15 cellular contexts compared by ENCODE assay signal in the genomic region with DNA sequence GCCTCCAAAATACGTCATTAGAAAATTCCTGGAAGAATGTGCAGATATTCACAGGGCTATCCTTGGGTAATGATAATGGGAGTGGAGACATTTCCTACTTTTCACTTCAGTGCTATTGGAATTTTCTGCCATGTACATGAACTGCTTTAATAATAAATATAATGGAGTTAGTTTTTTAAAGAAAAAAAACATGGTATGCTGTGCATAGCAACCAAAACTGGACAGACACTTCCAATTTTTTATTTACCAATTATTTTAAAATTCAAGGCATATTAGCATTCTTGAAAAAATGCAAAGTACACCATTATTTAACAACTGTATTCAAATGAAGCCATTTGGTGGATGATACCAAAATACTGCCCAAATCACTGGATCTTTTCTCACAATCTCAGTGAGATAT. TPM values are rescaled to one million over a fixed set of nuclear protein-coding genes. Genes with fewer than 3 reads are reported as not detected.
DNase-seq lines count a peak whose midpoint lies in the region; ATAC-seq, FAIRE-seq and TF ChIP-seq lines count a peak whose summit lies in the region.
"Had no signal": no experiment of that assay in that cellular context is flagged by ENCODE, and none has a peak within 500 bp of the region (broad histone marks: within the 10 kb centered on the region; RNA-seq: fewer than 3 reads in every experiment).

No MANE protein-coding gene starts in this region.

- H3K36me3 ChIP-seq in HepG2 (replicated peaks in 1 of 2; ENCODE audit: control insufficient read depth in 1 of 2, insufficient read depth in 2 of 2, low read length in 2 of 2) (peaks cover 0 to 13% of the 10 kb centered on the region in 2 experiments; a peak in 2 of 5 replicates), right lobe of liver (no peaks in the 10 kb centered on the region), Loucy (ENCODE audit: insufficient read depth, low read length) (peaks cover 5% of the 10 kb centered on the region; the same call in 1 of the 2 replicates), SU-DHL-6 (ENCODE audit: low read length) (peaks cover 6% of the 10 kb centered on the region; the same call in 1 of the 2 replicates), osteoblast (ENCODE audit: insufficient read depth, low read length) (no peaks in the 10 kb centered on the region), HAP-1 (replicated peaks) (peaks cover 30% of the 10 kb centered on the region)

- peaks cover 35% of the 10 kb centered on the region for H3K79me2 ChIP-seq in HepG2 (ENCODE audit: insufficient read depth, low read length)
- H3K79me2 ChIP-seq in Loucy (ENCODE audit: insufficient read depth, low read length) = peaks cover 70% of the 10 kb centered on the region
- H3K79me2 ChIP-seq in SU-DHL-6 (ENCODE audit: insufficient read depth, low read length) = peaks cover 79% of the 10 kb centered on the region
- peaks cover 53% of the 10 kb centered on the region for H3K79me2 ChIP-seq in osteoblast (ENCODE audit: insufficient read depth, low read length)

- FAIRE-seq in HepG2 (lab: Jason Lieb, UNC) = no peak
- FAIRE-seq: H54, HTR-8/SVneo had no signal

- H3K4me3 ChIP-seq in HepG2 (replicated peaks in 1 of 3; ENCODE audit: insufficient read depth in 1 of 3, low read depth in 2 of 3, low read length in 3 of 3) (no peak overlapping the region), right lobe of liver (no peak overlapping the region), Loucy (ENCODE audit: low read length, poor library complexity, severe bottlenecking) (peak overlapping the region; percentile 40), SU-DHL-6 (ENCODE audit: insufficient read depth, low read length, poor library complexity, severe bottlenecking) (no peak overlapping the region), osteoblast (ENCODE audit: insufficient read depth, low read length) (no peak overlapping the region), HAP-1 (no peak overlapping the region)

- in situ Hi-C loops in HepG2 (cut with HindIII; ENCODE audit: extremely low pct_ligation_motif_present, low pct_unique_long_range_greater_than_20kb) = no loop called here
- in situ Hi-C loops in G401 (cut with HindIII; ENCODE audit: low sequenced_read_pairs) = no loop called here
- in situ Hi-C loops in HAP-1 (cut with MboI; ENCODE audit: low sequenced_read_pairs) = no loop called here

- H4K20me1 ChIP-seq in HepG2 (ENCODE audit: insufficient read depth, low read length) (no peaks in the 10 kb centered on the region), Loucy (ENCODE audit: insufficient read depth, low read length, poor library complexity, severe bottlenecking) (peaks cover 24% of the 10 kb centered on the region), SU-DHL-6 (ENCODE audit: low read depth, low read length) (no peaks in the 10 kb centered on the region; the same call in 1 of the 2 replicates), osteoblast (ENCODE audit: insufficient read depth, low read length) (no peaks in the 10 kb centered on the region)

- H3K9me2 ChIP-seq in Loucy (replicated peaks; ENCODE audit: low read depth, low read length) = no peaks in the 10 kb centered on the region
- H3K9me2 ChIP-seq in SU-DHL-6 (replicated peaks; ENCODE audit: insufficient read depth, low read length) = no peaks in the 10 kb centered on the region

- TF ChIP-seq EP300 in HepG2 (IDR thresholded peaks at IDR 0.05; ENCODE audit: low read depth in 2 of 2, low read length in 2 of 2) = no peak
- TF ChIP-seq EP300 in HepG2 (CRISPR knock-in tag; IDR thresholded peaks at IDR 0.05; ENCODE audit: borderline replicate concordance) = no peak

- DNase-seq in HepG2 (ENCODE audit: low spot score) = no peak
- no peak for DNase-seq in right lobe of liver
- DNase-seq in osteoblast (ENCODE audit: insufficient read length, low spot score, missing footprints) = no peak
- no peak for DNase-seq in G401 (ENCODE audit: low spot score)
- no peak for DNase-seq in HAP-1 (ENCODE audit: low spot score in 2 of 2)
- DNase-seq: 8988T; C1 segment of cervical spinal cord; CD4-positive, alpha-beta T cell; DMS79; GF-D8 had no signal

- H3K27me3 ChIP-seq in HepG2 (ENCODE audit: control insufficient read depth in 1 of 2, insufficient read depth in 2 of 2, low read length in 2 of 2) (no peaks in the 10 kb centered on the region; a peak in 1 of 5 replicates), right lobe of liver (no peaks in the 10 kb centered on the region), Loucy (ENCODE audit: insufficient read depth, low read length, poor library complexity, severe bottlenecking) (no peaks in the 10 kb centered on the region), SU-DHL-6 (ENCODE audit: low read length) (no peaks in the 10 kb centered on the region), osteoblast (ENCODE audit: insufficient read depth, low read length) (no peaks in the 10 kb centered on the region), HAP-1 (ENCODE audit: low read depth) (no peaks in the 10 kb centered on the region)

- H3K4me1 ChIP-seq in HepG2 (ENCODE audit: insufficient read depth, low read length) (peaks cover 44% of the 10 kb centered on the region), right lobe of liver (peaks cover 0 to 6% (median 0%) of the 10 kb centered on the region in 4 donors), Loucy (ENCODE audit: insufficient read depth, low read length, poor library complexity, severe bottlenecking) (peaks cover 25% of the 10 kb centered on the region), osteoblast (ENCODE audit: insufficient read depth, low read length) (peaks cover 7% of the 10 kb centered on the region), HAP-1 (no peaks in the 10 kb centered on the region)

- H3K9me3 ChIP-seq in HepG2 (ENCODE audit: low read length) = no peaks in the 10 kb centered on the region
- no peaks in the 10 kb centered on the region for H3K9me3 ChIP-seq in right lobe of liver
- no peaks in the 10 kb centered on the region for H3K9me3 ChIP-seq in Loucy (ENCODE audit: insufficient read depth, low read depth, low read length)
- no peaks in the 10 kb centered on the region for H3K9me3 ChIP-seq in SU-DHL-6 (ENCODE audit: insufficient read depth, low read length)
- H3K9me3 ChIP-seq in osteoblast (ENCODE audit: low read depth, low read length) = no peaks in the 10 kb centered on the region
- no peaks in the 10 kb centered on the region for H3K9me3 ChIP-seq in HAP-1

- ATAC-seq in HepG2 (no peak), right lobe of liver (no peak), GM19455 (IDR thresholded peaks at IDR 0.05; ENCODE audit: unreplicated experiment) (no peak)

- WGBS in HepG2 (ENCODE audit: low lambda C conversion rate) = 95% methylated on average over 1 of the region's 1 CpG
- 100% methylated on average over 1 of the region's 1 CpG for WGBS in right lobe of liver (ENCODE audit: insufficient coverage, low coverage, low lambda C conversion rate, missing lambda C conversion rate)

- H3K27ac ChIP-seq in HepG2 (ENCODE audit: extremely low read length, insufficient read depth, low read length) = peak overlapping the region; percentile 11
- H3K27ac ChIP-seq in right lobe of liver = no peak overlapping the region
- H3K27ac ChIP-seq in SU-DHL-6 (ENCODE audit: low read depth, low read length) = no peak overlapping the region
- H3K27ac ChIP-seq in osteoblast (ENCODE audit: low read depth, low read length) = no peak overlapping the region

- no peak for TF ChIP-seq RAD21 in HepG2 (CRISPR knock-in tag; IDR thresholded peaks at IDR 0.05)

- no TSS peak for BruUV-seq in HepG2 (replicated peaks; lab: Mats Ljungman, UMichigan)

- CTCF ChIA-PET in HepG2 (lab: Yijun Ruan, JAX; ENCODE audit: low intra/inter-chr PET ratio, low total read pairs) = no interaction called here

- POLR2A ChIA-PET in HepG2 (lab: Yijun Ruan, JAX) = no interaction called here

- no peak for TF ChIP-seq POLR2A in HepG2 (IDR thresholded peaks at IDR 0.05; ENCODE audit: insufficient read depth in 1 of 2, low read depth in 2 of 2, low read length in 2 of 2)
- TF ChIP-seq POLR2A in right lobe of liver (IDR thresholded peaks at IDR 0.05) = no peak

- H3F3A ChIP-seq in Loucy (ENCODE audit: low read depth) (no peaks in the 10 kb centered on the region), SU-DHL-6 (ENCODE audit: insufficient read depth) (peaks cover 10% of the 10 kb centered on the region)

- TF ChIP-seq CTCF in HepG2 (CRISPR knock-in tag; IDR thresholded peaks at IDR 0.05) (no peak), right lobe of liver (IDR thresholded peaks at IDR 0.05) (no peak), Loucy (conservative IDR thresholded peaks at IDR 0.05; ENCODE audit: low read length) (no peak), SU-DHL-6 (IDR thresholded peaks at IDR 0.05; ENCODE audit: insufficient read depth, low read length, poor library complexity, severe bottlenecking) (no peak), osteoblast (IDR thresholded peaks at IDR 0.05; ENCODE audit: extremely low read depth, low read depth, low read length) (no peak)

- H3K4me2 ChIP-seq in HepG2 (ENCODE audit: low read depth, low read length) (no peak overlapping the region), Loucy (ENCODE audit: low read depth, low read length, poor library complexity, severe bottlenecking) (peak overlapping the region; percentile 44), SU-DHL-6 (ENCODE audit: low read depth, low read length, poor library complexity, severe bottlenecking) (peak overlapping the region; percentile 25), osteoblast (ENCODE audit: insufficient read depth, low read length) (no peak overlapping the region)

- intact Hi-C loops in HepG2 (cut with micrococcal nuclease; ENCODE audit: unreplicated experiment) = no loop called here
- intact Hi-C loops in right lobe of liver (cut with DNase I) = no loop called here

- no peak overlapping the region for H2AFZ ChIP-seq in HepG2 (ENCODE audit: low read length)
- H2AFZ ChIP-seq in Loucy (ENCODE audit: low read length) = no peak overlapping the region
- H2AFZ ChIP-seq in SU-DHL-6 (ENCODE audit: low read depth, low read length, severe bottlenecking) = no peak overlapping the region
- peak overlapping the region; percentile 54 for H2AFZ ChIP-seq in osteoblast (ENCODE audit: low read length)

- H3K9ac ChIP-seq in HepG2 (ENCODE audit: insufficient read depth, low read depth, low read length) (no peak overlapping the region), Loucy (ENCODE audit: low read depth, low read length, poor library complexity, severe bottlenecking) (no peak overlapping the region), SU-DHL-6 (ENCODE audit: low read length) (no peak overlapping the region)

RNA-seq across cellular contexts. Expression of gene XRCC2, which starts 3.3 kb away (rescaled TPM):
- total RNA-seq in HepG2 (2016; rRNA removed; fragmentation: Illumina TruSeq; extraction: Trizol) = 13.2 and 14.5 TPM in 2 replicates
- 1.5 and 1.6 TPM in 2 replicates for total RNA-seq in HepG2 (2016; cell fraction: cytosol; rRNA removed; fragmentation: Illumina TruSeq; extraction: Trizol; ENCODE audit: low read depth)
- total RNA-seq in HepG2 (2016; cell fraction: insoluble cytoplasmic fraction; rRNA removed; fragmentation: Illumina TruSeq; extraction: Trizol) = 13.5 and 14.9 TPM in 2 replicates
- 5.1 and 6.7 TPM in 2 replicates for total RNA-seq in HepG2 (2016; cell fraction: membrane; rRNA removed; fragmentation: Illumina TruSeq; extraction: Trizol)
- total RNA-seq in HepG2 (2016; cell fraction: nucleus; rRNA removed; fragmentation: Illumina TruSeq; extraction: Trizol) = 13.9 and 16.8 TPM in 2 replicates
- polyA plus RNA-seq in HepG2 (2011; rRNA removed) = 2.5 and 3.8 TPM in 2 replicates
- 1.4 TPM in 2 replicates for polyA plus RNA-seq in HepG2 (2011; cell fraction: cytosol; rRNA removed)
- 4.2 and 4.5 TPM in 2 replicates for polyA plus RNA-seq in HepG2 (2011; cell fraction: nucleus; rRNA removed)
- 2.0 and 4.1 TPM in 2 replicates for polyA plus RNA-seq in HepG2 (2012)
- polyA plus RNA-seq in HepG2 (2016; cell fraction: cytosol; fragmentation: Illumina TruSeq; extraction: Trizol; ENCODE audit: low read depth) = 0.68 and 0.71 TPM in 2 replicates
- 7.6 and 9.3 TPM in 2 replicates for polyA plus RNA-seq in HepG2 (2016; cell fraction: insoluble cytoplasmic fraction; fragmentation: Illumina TruSeq; extraction: Trizol; ENCODE audit: low read depth)
- 1.9 and 2.0 TPM in 2 replicates for polyA plus RNA-seq in HepG2 (2016; cell fraction: membrane; fragmentation: Illumina TruSeq; extraction: Trizol; ENCODE audit: low read depth)
- polyA plus RNA-seq in HepG2 (2016; cell fraction: nucleus; fragmentation: Illumina TruSeq; extraction: Trizol; ENCODE audit: insufficient read depth, low read depth) = 27.7 and 30.4 TPM in 2 replicates
- polyA minus RNA-seq in HepG2 (2011; rRNA and poly(A)+ RNA removed; ENCODE audit: low replicate concordance) = 1.5 and 8.3 TPM in 2 replicates
- 1.6 and 2.0 TPM in 2 replicates for polyA minus RNA-seq in HepG2 (2011; cell fraction: cytosol; rRNA and poly(A)+ RNA removed)
- 7.5 and 8.9 TPM in 2 replicates for polyA minus RNA-seq in HepG2 (2011; cell fraction: nucleus; rRNA and poly(A)+ RNA removed)
- 1 to 10 TPM in 2 of 6 experiments, under 1 TPM in 3, not detected in 1; 0.14 to 2.0 (median 0.20) TPM for total RNA-seq in right lobe of liver
- 0.72 and 1.2 TPM in 2 replicates for total RNA-seq in osteoblast
- 3.7 and 6.9 TPM in 2 replicates for total RNA-seq in G401 (2014; rRNA removed; shearing (Covaris generic))

Comparison
In these comparisons a context has a peak if more than half of its experiments do, and no peak if none do; other contexts are left out.
1. H3K4me2 ChIP-seq: peak in Loucy (single experiment) and SU-DHL-6 (single experiment); none in HepG2 (single experiment) and osteoblast (single experiment).